17 cellular contexts compared by ENCODE assay signal in genomic region chr15:99130314-99130713, GRCh38.
"Had no signal": no experiment of that assay in that cellular context is flagged by ENCODE, and none has a peak within 500 bp of the region (broad histone marks: within the 10 kb centered on the region; RNA-seq: fewer than 3 reads in every experiment).

No MANE protein-coding gene starts in this region.

- H3K4me1 Mint-ChIP-seq: activated naive CD4-positive, alpha-beta T cell treated with anti-CD3 and anti-CD28 coated beads, Interleukin-2, amount 10 ng/mL, durations not matched to agents 7 days and 5 days; activated T-helper 17 cell treated with anti-CD3 and anti-CD28 coated beads, Interleukin-2, amount 50 U/mL, for 72 hours had no signal

- H3K36me3 ChIP-seq: brain microvascular endothelial cell, prostate gland had no signal

- H3K9me3 ChIP-seq: prostate gland had no signal

- H3K27ac ChIP-seq: brain microvascular endothelial cell, prostate gland had no signal

- H3K4me1 ChIP-seq: prostate gland had no signal

- H3K27me3 Mint-ChIP-seq: type B pancreatic cell had no signal

- ATAC-seq: activated T-helper 17 cell treated with anti-CD3 and anti-CD28 coated beads, Interleukin-2, amount 50 U/mL, for 72 hours; left ventricle myocardium superior; T-helper 17 cell had no signal

- H3K9me3 Mint-ChIP-seq: activated naive CD4-positive, alpha-beta T cell treated with anti-CD3 and anti-CD28 coated beads, Interleukin-2, amount 10 ng/mL, durations not matched to agents 7 days and 5 days; activated T-helper 17 cell treated with anti-CD3 and anti-CD28 coated beads, Interleukin-2, amount 50 U/mL, for 72 hours; naive B cell had no signal

- DNase-seq: activated CD4-positive, alpha-beta T cell treated with anti-CD3 and anti-CD28 coated beads, Interleukin-2, amount 50 U/mL, for 1 hour; activated CD4-positive, CD25-positive, alpha-beta regulatory T cell; activated naive CD4-positive, alpha-beta T cell treated with anti-CD3 and anti-CD28 coated beads, Interleukin-2, amount 10 ng/mL, durations not matched to agents 7 days and 5 days; activated T-cell treated with anti-CD3 and anti-CD28 coated beads for 4 hours; brain microvascular endothelial cell; cerebellar nuclear complex; left ventricle myocardium superior; naive B cell; SHP77; stimulated activated CD4-positive, alpha-beta T cell treated with anti-CD3 and anti-CD28 coated beads, Interleukin-4, amount 100 ng/mL, for 1 hour; substantia nigra; T-helper 17 cell had no signal

- FAIRE-seq: frontal cortex, keratinocyte had no signal

- H3K27ac Mint-ChIP-seq: activated naive CD4-positive, alpha-beta T cell treated with anti-CD3 and anti-CD28 coated beads, Interleukin-2, amount 10 ng/mL, durations not matched to agents 7 days and 5 days; activated T-helper 17 cell treated with anti-CD3 and anti-CD28 coated beads, Interleukin-2, amount 50 U/mL, for 72 hours; T-helper 17 cell; type B pancreatic cell had no signal

- H3K36me3 Mint-ChIP-seq: activated naive CD4-positive, alpha-beta T cell treated with anti-CD3 and anti-CD28 coated beads, Interleukin-2, amount 10 ng/mL, durations not matched to agents 7 days and 5 days; naive B cell had no signal

- H3K27me3 ChIP-seq: brain microvascular endothelial cell had no signal

- H3K4me3 ChIP-seq: prostate gland had no signal

- H3K4me3 Mint-ChIP-seq: activated naive CD4-positive, alpha-beta T cell treated with anti-CD3 and anti-CD28 coated beads, Interleukin-2, amount 10 ng/mL, durations not matched to agents 7 days and 5 days; activated T-helper 17 cell treated with anti-CD3 and anti-CD28 coated beads, Interleukin-2, amount 50 U/mL, for 72 hours; naive B cell; T-helper 17 cell; type B pancreatic cell had no signal
